ENCODE assay signal across 8 cellular contexts in the genomic region with DNA sequence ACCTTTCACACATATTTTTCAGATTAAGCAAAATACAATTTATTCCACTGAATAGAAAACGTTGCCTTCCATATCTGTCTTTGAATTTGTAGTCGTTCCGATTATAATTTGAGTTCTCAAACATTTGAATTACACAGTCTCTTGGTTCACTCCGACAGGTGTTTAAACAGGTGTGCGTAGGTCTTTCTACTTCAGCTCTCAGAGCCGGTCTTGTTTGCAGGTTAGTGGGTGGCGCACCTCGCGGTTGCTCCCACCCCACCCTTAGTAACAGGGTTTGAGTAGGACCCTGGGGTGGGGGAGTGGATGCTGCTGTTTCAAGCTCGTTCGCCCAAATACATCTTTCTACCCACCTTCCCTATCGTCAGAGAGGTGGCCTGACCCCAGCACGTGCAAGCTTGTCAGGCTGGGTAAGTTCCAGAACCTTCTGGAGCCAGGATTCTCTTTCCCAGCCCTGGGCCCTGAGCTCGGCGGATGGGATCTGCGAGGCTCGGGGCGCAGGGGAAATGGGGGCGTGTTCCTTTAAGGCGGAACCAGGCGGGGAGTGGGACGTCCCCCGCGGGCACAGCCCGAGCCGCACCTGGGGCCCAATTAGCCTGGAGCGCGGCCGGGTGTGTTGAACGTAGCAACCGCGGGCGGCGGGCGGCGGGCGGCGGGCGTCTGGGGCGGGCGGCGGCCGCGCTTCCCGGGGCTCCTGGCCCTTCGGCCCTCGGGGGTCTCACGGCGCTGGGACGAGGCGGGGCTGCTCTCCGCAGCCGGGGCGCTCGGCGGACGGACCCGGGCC. TPM values are rescaled to one million over a fixed set of nuclear protein-coding genes. Genes with fewer than 3 reads are reported as not detected.
A peak's percentile ranks its signal among the peaks of the same experiment; 100 is the strongest.
DNase-seq lines count a peak whose midpoint lies in the region; ATAC-seq and TF ChIP-seq lines count a peak whose summit lies in the region.

A gene (plus strand): TSS at position 591 of the 781 bp plus-strand sequence.

- POLR2A ChIA-PET in A673 (lab: Charles Lee; ENCODE audit: low non-redundant PET): interaction anchor here (0.7 kb wide), 1 partner anchor 29 kb away, joined by 3 read pairs; no protein-coding TSS in a partner anchor

- peaks cover 9% of the 10 kb centered on the region for H3K4me1 ChIP-seq in A673 (ENCODE audit: insufficient read depth, low read length, poor library complexity, severe bottlenecking)
- H3K4me1 ChIP-seq in colonic mucosa: no peaks in the 10 kb centered on the region

- H3K36me3 ChIP-seq in A673 (ENCODE audit: insufficient read depth, low read length, poor library complexity, severe bottlenecking): no peaks in the 10 kb centered on the region
- no peaks in the 10 kb centered on the region for H3K36me3 ChIP-seq in colonic mucosa

- no peaks in the 10 kb centered on the region for H3K36me3 Mint-ChIP-seq in memory B cell

- peak within 1 kb of the TSS; percentile 81 to 90 for H3K9ac ChIP-seq in colonic mucosa (ENCODE audit: low read depth in 2 of 2, low read length in 2 of 2)

- H3K4me3 ChIP-seq in A673 (ENCODE audit: low read depth, low read length, poor library complexity, severe bottlenecking) (peak within 1 kb of the TSS; percentile 48), colonic mucosa (peak within 1 kb of the TSS; percentile 76)

- peaks cover 27% of the 10 kb centered on the region for H3K27me3 ChIP-seq in A673 (replicated peaks; ENCODE audit: insufficient read depth, low read depth, low read length, poor library complexity)
- no peaks in the 10 kb centered on the region for H3K27me3 ChIP-seq in colonic mucosa

- peaks cover 26% of the 10 kb centered on the region for H3K27me3 Mint-ChIP-seq in memory B cell

- CTCF ChIA-PET in A673 (lab: Charles Lee): no interaction called here

- peak; percentile 21 for DNase-seq in A673 (ENCODE audit: low spot score)
- DNase-seq in activated CD4-positive, CD25-positive, alpha-beta regulatory T cell (lab: John Stamatoyannopoulos, UW): peak; percentile 3 to 11 (median 6)
- peak; percentile 84 for DNase-seq in colonic mucosa
- peak; percentile 39 to 49 for DNase-seq in memory B cell (ENCODE audit: low spot score in 2 of 2)
- peak; percentile 35 for DNase-seq in stimulated activated CD8-positive, alpha-beta memory T cell treated with anti-CD3 and anti-CD28 coated beads, Interleukin-12 subunit alpha, Interleukin-12 subunit beta, amount 100 ng/mL, for 1 hour (ENCODE audit: low read depth)
- no peak for DNase-seq in NCI-H524 treated with DMSO at 0.1 percent for 48 hours (lab: John Stamatoyannopoulos, UW)

- no peak within 1 kb of the TSS for H3K27ac Mint-ChIP-seq in memory B cell

- peak within 1 kb of the TSS; percentile 76 for H3K4me3 Mint-ChIP-seq in memory B cell

- TF ChIP-seq CTCF in A673 (conservative IDR thresholded peaks at IDR 0.05; ENCODE audit: low read depth, low read length) (no peak), colonic mucosa (IDR thresholded peaks at IDR 0.05) (no peak)

- ATAC-seq in GM19351 (IDR thresholded peaks at IDR 0.05; ENCODE audit: unreplicated experiment) (peak; percentile 71), HG03520 (IDR thresholded peaks at IDR 0.05; ENCODE audit: unreplicated experiment) (peak; percentile 59), memory B cell (ENCODE audit: low read depth) (peak; percentile 93)

- no TSS peak for BruUV-seq in A673 (replicated peaks; lab: Mats Ljungman, UMichigan)

- no peak within 1 kb of the TSS for H3K27ac ChIP-seq in A673 (ENCODE audit: low read depth, low read length, poor library complexity, severe bottlenecking)
- H3K27ac ChIP-seq in colonic mucosa: peak within 1 kb of the TSS; percentile 34

- H3K9me3 Mint-ChIP-seq in memory B cell: peaks cover 2% of the 10 kb centered on the region

- intact Hi-C loops in A673 (cut with micrococcal nuclease; ENCODE audit: unreplicated experiment) (no loop called here), colonic mucosa (cut with DNase I) (no loop called here)

- H3K4me1 Mint-ChIP-seq in memory B cell: peaks cover 11% of the 10 kb centered on the region

- H3K9me3 ChIP-seq in A673 (ENCODE audit: low read depth, low read length, poor library complexity, severe bottlenecking): no peaks in the 10 kb centered on the region
- H3K9me3 ChIP-seq in colonic mucosa: no peaks in the 10 kb centered on the region

RNA-seq across cellular contexts. Expression of the gene that starts here (rescaled TPM):
- total RNA-seq in A673 (2021) (0.90 and 2.4 TPM in 2 replicates), colonic mucosa (10 to 100 TPM; 13.8 to 16.6 TPM)
